9 cellular contexts compared by ENCODE assay signal in the genomic region with DNA sequence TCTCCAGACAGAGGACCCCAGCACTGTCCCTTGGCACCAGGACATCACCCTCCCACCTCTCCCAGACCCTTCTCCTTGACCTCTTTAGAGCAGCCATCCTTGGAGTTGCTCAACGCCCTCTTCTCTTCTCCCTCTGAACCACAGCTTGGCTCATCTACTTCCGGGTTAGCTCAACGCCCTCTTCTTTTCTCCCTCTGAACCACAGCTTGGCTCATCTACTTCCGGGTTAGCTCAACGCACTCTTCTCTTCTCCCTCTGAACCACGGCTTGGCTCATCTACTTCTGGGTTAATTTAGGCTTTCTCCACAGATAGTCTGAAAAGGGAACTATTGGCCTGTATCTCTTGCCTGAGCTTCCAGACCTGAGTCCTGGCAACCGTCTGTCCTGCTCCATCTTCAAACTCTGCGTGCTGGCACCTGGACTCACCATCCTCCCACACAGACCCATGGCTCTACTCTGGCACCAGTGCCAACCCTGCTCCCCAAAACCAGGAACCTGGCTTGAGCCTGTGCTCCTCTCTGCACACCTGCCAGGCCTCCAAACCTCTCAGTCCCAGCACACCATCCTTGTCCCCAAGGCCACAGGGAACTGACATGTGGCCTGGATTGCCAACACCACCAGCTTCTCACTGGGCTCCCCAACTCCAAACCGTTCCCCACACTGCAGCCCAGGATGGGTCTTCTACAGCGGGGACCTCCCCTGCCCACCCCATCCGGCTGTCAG. TPM values are rescaled to one million over a fixed set of nuclear protein-coding genes. Genes with fewer than 3 reads are reported as not detected.
DNase-seq lines count a peak whose midpoint lies in the region; ATAC-seq and TF ChIP-seq lines count a peak whose summit lies in the region.
"Had no signal": no experiment of that assay in that cellular context is flagged by ENCODE, and none has a peak within 500 bp of the region (broad histone marks: within the 10 kb centered on the region; RNA-seq: fewer than 3 reads in every experiment).

No MANE protein-coding gene starts in this region.

- in situ Hi-C loops in KBM-7 (cut with MboI; ENCODE audit: low pct_unique_long_range_greater_than_20kb, low sequenced_read_pairs) (no loop called here), brain microvascular endothelial cell (cut with HindIII; ENCODE audit: low pct_ligation_motif_present, low sequenced_read_pairs) (no loop called here)

- no peak for ATAC-seq in foreskin keratinocyte

- H4K20me1 ChIP-seq in Karpas-422 (ENCODE audit: insufficient read depth, low read depth, low read length) = 0 out of 2 replicates have a peak, but pooled peaks cover 9% of the 10 kb centered on the region

- no peaks in the 10 kb centered on the region for H3K9me2 ChIP-seq in Karpas-422 (replicated peaks; ENCODE audit: insufficient read depth, low read length)

- peak; percentile 42 for DNase-seq in KBM-7
- DNase-seq in brain microvascular endothelial cell = peak; percentile 46
- no peak for DNase-seq in progenitor cell of endocrine pancreas (ENCODE audit: low spot score, unreplicated experiment)
- DNase-seq in foreskin keratinocyte = no peak
- DNase-seq in Karpas-422 = no peak
- DNase-seq in stimulated activated CD4-positive, alpha-beta T cell treated with anti-CD3 and anti-CD28 coated beads, Interleukin-4, amount 100 ng/mL, for 24 hours = no peak
- DNase-seq: stimulated activated CD4-positive, alpha-beta T cell treated with anti-CD3 and anti-CD28 coated beads, Interleukin-12 subunit alpha, Interleukin-12 subunit beta, amount 100 ng/mL, for 4 hours; T-helper 9 cell had no signal

- no peak overlapping the region for H2AFZ ChIP-seq in Karpas-422 (ENCODE audit: low read length)

- no peaks in the 10 kb centered on the region for H3K9me3 ChIP-seq in Karpas-422 (ENCODE audit: low read length)

- no peak overlapping the region for H3K9ac ChIP-seq in Karpas-422 (ENCODE audit: low read length)

- H3K27me3 Mint-ChIP-seq in progenitor cell of endocrine pancreas = no peaks in the 10 kb centered on the region

- H3K4me3 ChIP-seq in brain microvascular endothelial cell (ENCODE audit: low read depth, low read length) (peak overlapping the region; percentile 17), Karpas-422 (ENCODE audit: low read length) (no peak overlapping the region)

- peaks cover 31% of the 10 kb centered on the region for H3K36me3 ChIP-seq in brain microvascular endothelial cell (replicated peaks)
- peaks cover 12% of the 10 kb centered on the region; the same call in 1 of the 2 replicates for H3K36me3 ChIP-seq in Karpas-422 (ENCODE audit: insufficient read depth, low read length)

- H3K27me3 ChIP-seq in brain microvascular endothelial cell (replicated peaks) (no peaks in the 10 kb centered on the region), foreskin keratinocyte (no peaks in the 10 kb centered on the region), Karpas-422 (ENCODE audit: low read length) (no peaks in the 10 kb centered on the region)

- H3K4me1 Mint-ChIP-seq in progenitor cell of endocrine pancreas (ENCODE audit: low read depth) = peaks cover 25% of the 10 kb centered on the region

- peaks cover 25% of the 10 kb centered on the region for H3K36me3 Mint-ChIP-seq in progenitor cell of endocrine pancreas (ENCODE audit: insufficient read depth)

- H3K9me3 Mint-ChIP-seq in progenitor cell of endocrine pancreas (ENCODE audit: low read depth) = no peaks in the 10 kb centered on the region

- TF ChIP-seq CTCF in brain microvascular endothelial cell (IDR thresholded peaks at IDR 0.05; ENCODE audit: low read depth, low read length, missing control alignments) = no peak
- no peak for TF ChIP-seq CTCF in progenitor cell of endocrine pancreas (IDR thresholded peaks at IDR 0.05; ENCODE audit: unreplicated experiment)
- TF ChIP-seq CTCF in foreskin keratinocyte (conservative IDR thresholded peaks at IDR 0.05) = no peak

- peak overlapping the region; percentile 83 for H3K27ac ChIP-seq in brain microvascular endothelial cell
- H3K27ac ChIP-seq in foreskin keratinocyte = no peak overlapping the region
- H3K27ac ChIP-seq in Karpas-422 (ENCODE audit: low read length) = no peak overlapping the region
- H3K27ac ChIP-seq: epithelial cell of prostate had no signal

- peaks cover 18% of the 10 kb centered on the region for H3K4me1 ChIP-seq in foreskin keratinocyte
- H3K4me1 ChIP-seq in Karpas-422 (ENCODE audit: low read length) = no peaks in the 10 kb centered on the region

- H3K79me2 ChIP-seq in Karpas-422 (ENCODE audit: low read length) = no peaks in the 10 kb centered on the region

- H3K4me2 ChIP-seq in Karpas-422 (ENCODE audit: low read depth, low read length, poor library complexity, severe bottlenecking) = no peak overlapping the region

- H3K4me3 Mint-ChIP-seq in progenitor cell of endocrine pancreas (ENCODE audit: low read depth) = no peak overlapping the region

- H3K27ac Mint-ChIP-seq in progenitor cell of endocrine pancreas = peak overlapping the region; percentile 63

RNA-seq across cellular contexts. Expression of a gene that starts 25.3 kb away (rescaled TPM):
- total RNA-seq in progenitor cell of endocrine pancreas (46.5 and 47.7 TPM in 2 replicates), foreskin keratinocyte (17.3 and 19.9 TPM in 2 replicates)
- 14.9 and 15.9 TPM in 2 replicates for polyA plus RNA-seq in foreskin keratinocyte
- total RNA-seq in Karpas-422 (2014; rRNA removed; shearing (Covaris generic); ENCODE audit: low replicate concordance) = 14.8 and 30.9 TPM in 2 replicates

RNA-seq across cellular contexts. Expression of a gene that starts 49.3 kb away (rescaled TPM):
- total RNA-seq in progenitor cell of endocrine pancreas = 4.8 and 5.3 TPM in 2 replicates
- not detected in 2 replicates for total RNA-seq in foreskin keratinocyte
- polyA plus RNA-seq in foreskin keratinocyte = not detected in 2 replicates
- 0.63 and 1.2 TPM in 2 replicates for total RNA-seq in Karpas-422 (2014; rRNA removed; shearing (Covaris generic); ENCODE audit: low replicate concordance)

RNA-seq across cellular contexts. Expression of a gene that starts 59.5 kb away (rescaled TPM):
- 93.8 and 102 TPM in 2 replicates for total RNA-seq in progenitor cell of endocrine pancreas
- 63.3 and 63.7 TPM in 2 replicates for total RNA-seq in foreskin keratinocyte
- polyA plus RNA-seq in foreskin keratinocyte = 35.0 and 35.6 TPM in 2 replicates
- total RNA-seq in Karpas-422 (2014; rRNA removed; shearing (Covaris generic); ENCODE audit: low replicate concordance) = 32.4 and 50.3 TPM in 2 replicates

RNA-seq across cellular contexts. Expression of a gene that starts 59.6 kb away (rescaled TPM):
- total RNA-seq in progenitor cell of endocrine pancreas (4.0 and 4.4 TPM in 2 replicates), foreskin keratinocyte (0.67 and 0.71 TPM in 2 replicates)
- polyA plus RNA-seq in foreskin keratinocyte = 0.79 and 1.3 TPM in 2 replicates
- 1.5 and 1.7 TPM in 2 replicates for total RNA-seq in Karpas-422 (2014; rRNA removed; shearing (Covaris generic); ENCODE audit: low replicate concordance)

Comparison
In these comparisons a context has a peak if more than half of its experiments do, and no peak if none do; other contexts are left out.
1. DNase-seq: peak in KBM-7 (single experiment) and brain microvascular endothelial cell (single experiment); none in progenitor cell of endocrine pancreas (single experiment), foreskin keratinocyte (0 of 2), Karpas-422 (single experiment) and stimulated activated CD4-positive, alpha-beta T cell treated with anti-CD3 and anti-CD28 coated beads, Interleukin-4, amount 100 ng/mL, for 24 hours (single experiment).